ENCODE assay signal across 22 cellular contexts in genomic region chr17:83036666-83037065, GRCh38. TPM values are rescaled to one million over a fixed set of nuclear protein-coding genes. Genes with fewer than 3 reads are reported as not detected.
A peak's percentile ranks its signal among the peaks of the same experiment; 100 is the strongest.
DNase-seq lines count a peak whose midpoint lies in the region; ATAC-seq and TF ChIP-seq lines count a peak whose summit lies in the region.
"Had no signal": no experiment of that assay in that cellular context is flagged by ENCODE, and none has a peak within 500 bp of the region (broad histone marks: within the 10 kb centered on the region; RNA-seq: fewer than 3 reads in every experiment).

No MANE protein-coding gene starts in this region.

- H3K4me1 ChIP-seq in osteoblast (ENCODE audit: insufficient read depth, low read length) = no peaks in the 10 kb centered on the region
- no peaks in the 10 kb centered on the region for H3K4me1 ChIP-seq in PC-9 (replicated peaks; ENCODE audit: insufficient read depth)
- H3K4me1 ChIP-seq: BLaER1 treated with 17β-estradiol and CSF1 and Interleukin-3, amounts not matched to agents 10 nM and 100 nM; Caco-2; HAP-1 had no signal

- ATAC-seq in HG02885 (IDR thresholded peaks at IDR 0.05; ENCODE audit: poor library complexity, unreplicated experiment) = no peak
- ATAC-seq: Right ventricle myocardium inferior had no signal

- H3K27ac Mint-ChIP-seq in type B pancreatic cell = peak overlapping the region; percentile 18

- H3K9me2 ChIP-seq in PC-9 (ENCODE audit: insufficient read depth) = no peaks in the 10 kb centered on the region

- H3K4me3 Mint-ChIP-seq in type B pancreatic cell = no peak overlapping the region
- H3K4me3 Mint-ChIP-seq: CD4-positive, alpha-beta memory T cell had no signal

- no peaks in the 10 kb centered on the region for H3K27me3 Mint-ChIP-seq in type B pancreatic cell
- H3K27me3 Mint-ChIP-seq: CD4-positive, alpha-beta memory T cell had no signal

- H3K4me2 ChIP-seq in osteoblast (ENCODE audit: insufficient read depth, low read length) (no peak overlapping the region), PC-9 (no peak overlapping the region)
- H3K4me2 ChIP-seq: BLaER1 treated with 17β-estradiol and CSF1 and Interleukin-3, amounts not matched to agents 10 nM and 100 nM had no signal

- TF ChIP-seq CTCF in osteoblast (IDR thresholded peaks at IDR 0.05; ENCODE audit: extremely low read depth, low read depth, low read length) = no peak
- TF ChIP-seq CTCF in type B pancreatic cell (conservative IDR thresholded peaks at IDR 0.05) = no peak
- TF ChIP-seq CTCF in PC-9 (conservative IDR thresholded peaks at IDR 0.05) = no peak

- H3K9me3 ChIP-seq in osteoblast (ENCODE audit: low read depth, low read length) (peaks cover 6% of the 10 kb centered on the region), PC-9 (ENCODE audit: insufficient read depth, low read depth) (peaks cover 2% of the 10 kb centered on the region; the same call in 1 of the 2 replicates)

- H3K4me3 ChIP-seq in osteoblast (ENCODE audit: insufficient read depth, low read length) (no peak overlapping the region), PC-9 (no peak overlapping the region)
- H3K4me3 ChIP-seq: BLaER1 treated with 17β-estradiol and CSF1 and Interleukin-3, amounts not matched to agents 10 nM and 100 nM; HAP-1 had no signal

- DNase-seq in activated CD8-positive, alpha-beta memory T cell treated with anti-CD3 and anti-CD28 coated beads for 24 hours = peak; percentile 35
- no peak for DNase-seq in activated CD8-positive, alpha-beta memory T cell treated with anti-CD3 and anti-CD28 coated beads, Interleukin-2, amount 50 U/mL, for 4 hours
- DNase-seq in islet precursor cell (peak; percentile 48), osteoblast (ENCODE audit: insufficient read length, low spot score, missing footprints) (peak; percentile 66), type B pancreatic cell (ENCODE audit: extremely low spot score, unreplicated experiment) (no peak), NCI-H510A (lab: John Stamatoyannopoulos, UW) (no peak), PC-9 (no peak)
- DNase-seq: 8988T; Caco-2; CD4-positive, alpha-beta memory T cell; DMS 273 treated with DMSO at 0.1 percent for 48 hours; DMS79 treated with DMSO at 0.1 percent for 48 hours; Kasumi-1; NCI-H1694; NCI-H2081; NCI-H2171 treated with DMSO at 0.1 percent for 48 hours; NCI-H526; OCI-M1 had no signal

- no peak overlapping the region for H2AFZ ChIP-seq in osteoblast (ENCODE audit: low read length)
- no peak overlapping the region for H2AFZ ChIP-seq in PC-9

- H3F3A ChIP-seq in PC-9 (ENCODE audit: insufficient read depth, low read depth) = no peaks in the 10 kb centered on the region

- peaks cover 46% of the 10 kb centered on the region for H3K36me3 Mint-ChIP-seq in type B pancreatic cell

- no peaks in the 10 kb centered on the region for H3K27me3 ChIP-seq in osteoblast (ENCODE audit: insufficient read depth, low read length)
- no peaks in the 10 kb centered on the region for H3K27me3 ChIP-seq in PC-9 (ENCODE audit: insufficient read depth, low read depth)
- H3K27me3 ChIP-seq: BLaER1 treated with 17β-estradiol and CSF1 and Interleukin-3, amounts not matched to agents 10 nM and 100 nM had no signal

- peaks cover 8% of the 10 kb centered on the region for H3K4me1 Mint-ChIP-seq in type B pancreatic cell (ENCODE audit: unreplicated experiment)

- H3K79me2 ChIP-seq in osteoblast (ENCODE audit: insufficient read depth, low read length) (peaks cover 2% of the 10 kb centered on the region), PC-9 (ENCODE audit: low read depth) (no peaks in the 10 kb centered on the region)

- CTCF ChIA-PET in PC-9 (lab: Charles Lee) = no interaction called here

- no peaks in the 10 kb centered on the region for H4K20me1 ChIP-seq in osteoblast (ENCODE audit: insufficient read depth, low read length)
- no peaks in the 10 kb centered on the region for H4K20me1 ChIP-seq in PC-9 (ENCODE audit: insufficient read depth)

- intact Hi-C loops in PC-9 (cut with micrococcal nuclease; ENCODE audit: unreplicated experiment) = no loop called here

- H3K36me3 ChIP-seq in osteoblast (ENCODE audit: insufficient read depth, low read length) (peaks cover 8% of the 10 kb centered on the region), PC-9 (ENCODE audit: low read depth) (no peaks in the 10 kb centered on the region; the same call in 1 of the 2 replicates)

- POLR2A ChIA-PET in PC-9 (lab: Charles Lee; ENCODE audit: unreplicated experiment) = no interaction called here

- H3K27ac ChIP-seq in osteoblast (ENCODE audit: low read depth, low read length) (no peak overlapping the region), PC-9 (no peak overlapping the region)
- H3K27ac ChIP-seq: BLaER1 treated with 17β-estradiol and CSF1 and Interleukin-3, amounts not matched to agents 10 nM and 100 nM had no signal

- H3K9me3 Mint-ChIP-seq in type B pancreatic cell = peaks cover 7% of the 10 kb centered on the region

- BruUV-seq in PC-9 (replicated peaks; lab: Mats Ljungman, UMichigan) = no TSS peak

RNA-seq across cellular contexts. Expression of gene METRNL, which starts 42.7 kb away (rescaled TPM):
- total RNA-seq in osteoblast (137 and 140 TPM in 2 replicates), type B pancreatic cell (ENCODE audit: low replicate concordance) (76.2 and 145 TPM in 2 replicates), PC-9 (2021) (44.6 and 61.7 TPM in 2 replicates)

Comparison
In these comparisons a context has a peak if more than half of its experiments do, and no peak if none do; other contexts are left out.
1. DNase-seq: peak in activated CD8-positive, alpha-beta memory T cell treated with anti-CD3 and anti-CD28 coated beads for 24 hours (single experiment), islet precursor cell (single experiment) and osteoblast (single experiment); none in activated CD8-positive, alpha-beta memory T cell treated with anti-CD3 and anti-CD28 coated beads, Interleukin-2, amount 50 U/mL, for 4 hours (single experiment), type B pancreatic cell (single experiment), NCI-H510A (single experiment) and PC-9 (0 of 2).